Comparison of ENCODE assay signal across 1 cellular context in the genomic region with DNA sequence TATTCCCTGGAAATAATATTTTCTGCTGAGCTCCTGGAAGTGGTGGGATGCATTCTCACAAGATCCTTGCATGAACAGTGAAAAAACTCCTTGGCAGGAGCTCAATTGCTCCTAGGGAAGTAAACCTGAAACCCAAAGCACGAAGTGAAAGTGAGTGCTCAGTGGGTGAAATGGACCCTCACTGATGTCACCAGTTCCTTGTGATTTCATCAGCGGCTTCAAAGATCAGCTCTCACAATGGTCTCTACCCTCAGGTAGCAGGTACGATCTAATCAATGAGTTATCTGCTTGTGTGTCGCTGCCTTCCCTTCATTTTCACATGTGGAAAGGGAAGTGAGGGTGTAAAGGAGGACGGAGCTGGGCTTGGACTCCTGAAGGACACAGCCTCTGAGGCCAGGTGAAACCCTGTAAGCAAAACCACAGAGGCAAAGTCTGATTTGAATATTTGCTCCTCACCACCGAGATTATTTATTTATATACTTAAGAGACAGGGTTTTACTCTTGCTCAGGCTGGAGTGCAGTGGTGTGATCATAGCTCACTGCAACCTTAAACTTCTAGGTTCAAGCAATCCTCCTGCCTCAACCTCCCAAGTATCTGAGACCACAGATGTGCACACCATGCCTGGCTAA.
TF ChIP-seq lines count a peak whose summit lies in the region.

No MANE protein-coding gene starts in this region.

TF ChIP-seq in HepG2, 621 proteins besides CTCF, POLR2A, EP300 and RAD21 (continued from another document):
- TF ChIP-seq, protein P1, sequence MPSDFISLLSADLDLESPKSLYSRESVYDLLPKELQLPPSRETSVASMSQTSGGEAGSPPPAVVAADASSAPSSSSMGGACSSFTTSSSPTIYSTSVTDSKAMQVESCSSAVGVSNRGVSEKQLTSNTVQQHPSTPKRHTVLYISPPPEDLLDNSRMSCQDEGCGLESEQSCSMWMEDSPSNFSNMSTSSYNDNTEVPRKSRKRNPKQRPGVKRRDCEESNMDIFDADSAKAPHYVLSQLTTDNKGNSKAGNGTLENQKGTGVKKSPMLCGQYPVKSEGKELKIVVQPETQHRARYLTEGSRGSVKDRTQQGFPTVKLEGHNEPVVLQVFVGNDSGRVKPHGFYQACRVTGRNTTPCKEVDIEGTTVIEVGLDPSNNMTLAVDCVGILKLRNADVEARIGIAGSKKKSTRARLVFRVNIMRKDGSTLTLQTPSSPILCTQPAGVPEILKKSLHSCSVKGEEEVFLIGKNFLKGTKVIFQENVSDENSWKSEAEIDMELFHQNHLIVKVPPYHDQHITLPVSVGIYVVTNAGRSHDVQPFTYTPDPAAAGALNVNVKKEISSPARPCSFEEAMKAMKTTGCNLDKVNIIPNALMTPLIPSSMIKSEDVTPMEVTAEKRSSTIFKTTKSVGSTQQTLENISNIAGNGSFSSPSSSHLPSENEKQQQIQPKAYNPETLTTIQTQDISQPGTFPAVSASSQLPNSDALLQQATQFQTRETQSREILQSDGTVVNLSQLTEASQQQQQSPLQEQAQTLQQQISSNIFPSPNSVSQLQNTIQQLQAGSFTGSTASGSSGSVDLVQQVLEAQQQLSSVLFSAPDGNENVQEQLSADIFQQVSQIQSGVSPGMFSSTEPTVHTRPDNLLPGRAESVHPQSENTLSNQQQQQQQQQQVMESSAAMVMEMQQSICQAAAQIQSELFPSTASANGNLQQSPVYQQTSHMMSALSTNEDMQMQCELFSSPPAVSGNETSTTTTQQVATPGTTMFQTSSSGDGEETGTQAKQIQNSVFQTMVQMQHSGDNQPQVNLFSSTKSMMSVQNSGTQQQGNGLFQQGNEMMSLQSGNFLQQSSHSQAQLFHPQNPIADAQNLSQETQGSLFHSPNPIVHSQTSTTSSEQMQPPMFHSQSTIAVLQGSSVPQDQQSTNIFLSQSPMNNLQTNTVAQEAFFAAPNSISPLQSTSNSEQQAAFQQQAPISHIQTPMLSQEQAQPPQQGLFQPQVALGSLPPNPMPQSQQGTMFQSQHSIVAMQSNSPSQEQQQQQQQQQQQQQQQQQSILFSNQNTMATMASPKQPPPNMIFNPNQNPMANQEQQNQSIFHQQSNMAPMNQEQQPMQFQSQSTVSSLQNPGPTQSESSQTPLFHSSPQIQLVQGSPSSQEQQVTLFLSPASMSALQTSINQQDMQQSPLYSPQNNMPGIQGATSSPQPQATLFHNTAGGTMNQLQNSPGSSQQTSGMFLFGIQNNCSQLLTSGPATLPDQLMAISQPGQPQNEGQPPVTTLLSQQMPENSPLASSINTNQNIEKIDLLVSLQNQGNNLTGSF (CRISPR knock-in tag; IDR thresholded peaks at IDR 0.05): no peak
- TF ChIP-seq HNRNPLL (IDR thresholded peaks at IDR 0.05; ENCODE audit: low read depth, low read length, poor library complexity, severe bottlenecking): no peak
- TF ChIP-seq, protein P2, sequence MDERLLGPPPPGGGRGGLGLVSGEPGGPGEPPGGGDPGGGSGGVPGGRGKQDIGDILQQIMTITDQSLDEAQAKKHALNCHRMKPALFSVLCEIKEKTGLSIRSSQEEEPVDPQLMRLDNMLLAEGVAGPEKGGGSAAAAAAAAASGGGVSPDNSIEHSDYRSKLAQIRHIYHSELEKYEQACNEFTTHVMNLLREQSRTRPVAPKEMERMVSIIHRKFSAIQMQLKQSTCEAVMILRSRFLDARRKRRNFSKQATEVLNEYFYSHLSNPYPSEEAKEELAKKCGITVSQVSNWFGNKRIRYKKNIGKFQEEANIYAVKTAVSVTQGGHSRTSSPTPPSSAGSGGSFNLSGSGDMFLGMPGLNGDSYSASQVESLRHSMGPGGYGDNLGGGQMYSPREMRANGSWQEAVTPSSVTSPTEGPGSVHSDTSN (CRISPR knock-in tag; IDR thresholded peaks at IDR 0.05): no peak
- TF ChIP-seq, protein P3, sequence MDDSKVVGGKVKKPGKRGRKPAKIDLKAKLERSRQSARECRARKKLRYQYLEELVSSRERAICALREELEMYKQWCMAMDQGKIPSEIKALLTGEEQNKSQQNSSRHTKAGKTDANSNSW (CRISPR knock-in tag; IDR thresholded peaks at IDR 0.05; ENCODE audit: borderline replicate concordance): no peak
- TF ChIP-seq, protein P4, sequence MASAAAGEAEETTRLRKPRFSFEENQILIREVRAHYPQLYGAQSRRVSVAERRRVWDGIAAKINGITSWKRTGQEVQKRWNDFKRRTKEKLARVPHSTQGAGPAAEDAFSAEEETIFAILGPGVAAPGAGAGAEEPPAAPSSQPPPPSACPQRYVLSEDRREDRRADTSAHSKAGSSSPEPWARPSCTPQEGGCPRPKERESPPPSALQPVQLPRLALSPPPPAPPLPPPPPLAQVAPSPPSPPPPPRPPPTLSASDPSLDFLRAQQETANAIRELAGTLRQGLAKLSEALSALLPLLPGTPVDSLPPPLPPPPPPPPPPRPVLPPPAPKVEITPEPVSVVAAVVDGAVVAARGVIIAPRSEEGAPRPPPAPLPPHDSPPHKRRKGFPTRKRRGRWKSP (CRISPR knock-in tag; IDR thresholded peaks at IDR 0.05): no peak
